Comparison of ENCODE assay signal across 24 cellular contexts in genomic region chr10:76139431-76139830, GRCh38.
"Had no signal": no experiment of that assay in that cellular context is flagged by ENCODE, and none has a peak within 500 bp of the region (broad histone marks: within the 10 kb centered on the region; RNA-seq: fewer than 3 reads in every experiment).

No MANE protein-coding gene starts in this region.

- ATAC-seq: Panc1, Right ventricle myocardium inferior had no signal

- H3K36me3 ChIP-seq: MG63 had no signal

- H3K27me3 Mint-ChIP-seq: activated CD4-positive, alpha-beta memory T cell treated with anti-CD3 and anti-CD28 coated beads, Interleukin-2, amount 10 ng/mL, durations not matched to agents 7 days and 5 days; central memory CD8-positive, alpha-beta T cell had no signal

- DNase-seq: activated CD4-positive, alpha-beta memory T cell treated with anti-CD3 and anti-CD28 coated beads, Interleukin-2, amount 10 ng/mL, durations not matched to agents 7 days and 5 days; activated CD4-positive, alpha-beta T cell treated with anti-CD3 and anti-CD28 coated beads for 1 hour; activated CD4-positive, alpha-beta T cell treated with anti-CD3 and anti-CD28 coated beads, Interleukin-2, amount 50 U/mL, for 1 hour; activated effector memory CD4-positive, alpha-beta T cell treated with Interleukin-2 at 50 U/mL for 16 hours; activated naive CD4-positive, alpha-beta T cell treated with anti-CD3 and anti-CD28 coated beads for 36 hours; activated T-cell treated with anti-CD3 and anti-CD28 coated beads for 4 hours; amygdala; MG63; MV-4-11; NCI-H1092 treated with DMSO at 0.1 percent for 48 hours; NCI-H1417 treated with DMSO at 0.1 percent for 48 hours; NCI-H1694; NCI-H2029; NCI-H345; NCI-H510A; NK-92 treated with Interleukin-12 subunit alpha and Interleukin-12 subunit beta, amount 100 ng/mL, for 24 hours; OCI-M1; RPMI8226 had no signal

- H3K9me3 ChIP-seq: MG63 had no signal

- H3K4me3 Mint-ChIP-seq: activated CD4-positive, alpha-beta memory T cell treated with anti-CD3 and anti-CD28 coated beads, Interleukin-2, amount 10 ng/mL, durations not matched to agents 7 days and 5 days; activated naive CD4-positive, alpha-beta T cell treated with anti-CD3 and anti-CD28 coated beads for 36 hours; brain; central memory CD8-positive, alpha-beta T cell; T-helper 2 cell treated with Interferon-gamma antibody and Interleukin-4, amounts not matched to agents 5 μg/mL and 100 μg/mL, for 36 hours had no signal

- H3K4me1 Mint-ChIP-seq: activated CD4-positive, alpha-beta memory T cell treated with anti-CD3 and anti-CD28 coated beads, Interleukin-2, amount 10 ng/mL, durations not matched to agents 7 days and 5 days; central memory CD8-positive, alpha-beta T cell had no signal

- H3K27ac Mint-ChIP-seq: activated CD4-positive, alpha-beta memory T cell treated with anti-CD3 and anti-CD28 coated beads, Interleukin-2, amount 10 ng/mL, durations not matched to agents 7 days and 5 days; activated naive CD4-positive, alpha-beta T cell treated with anti-CD3 and anti-CD28 coated beads for 36 hours; T-helper 2 cell treated with Interferon-gamma antibody and Interleukin-4, amounts not matched to agents 5 μg/mL and 100 μg/mL, for 36 hours had no signal

- H3K27me3 ChIP-seq: MG63 had no signal

- H3K36me3 Mint-ChIP-seq: brain had no signal

- H3K4me3 ChIP-seq: MG63, SK-N-MC had no signal

- H3K9me3 Mint-ChIP-seq: activated CD4-positive, alpha-beta memory T cell treated with anti-CD3 and anti-CD28 coated beads, Interleukin-2, amount 10 ng/mL, durations not matched to agents 7 days and 5 days; brain; central memory CD8-positive, alpha-beta T cell; T-helper 2 cell treated with Interferon-gamma antibody and Interleukin-4, amounts not matched to agents 5 μg/mL and 100 μg/mL, for 36 hours had no signal

- H3K27ac ChIP-seq: SK-N-MC had no signal
